ENCODE assay signal across 1 cellular context in the genomic region with DNA sequence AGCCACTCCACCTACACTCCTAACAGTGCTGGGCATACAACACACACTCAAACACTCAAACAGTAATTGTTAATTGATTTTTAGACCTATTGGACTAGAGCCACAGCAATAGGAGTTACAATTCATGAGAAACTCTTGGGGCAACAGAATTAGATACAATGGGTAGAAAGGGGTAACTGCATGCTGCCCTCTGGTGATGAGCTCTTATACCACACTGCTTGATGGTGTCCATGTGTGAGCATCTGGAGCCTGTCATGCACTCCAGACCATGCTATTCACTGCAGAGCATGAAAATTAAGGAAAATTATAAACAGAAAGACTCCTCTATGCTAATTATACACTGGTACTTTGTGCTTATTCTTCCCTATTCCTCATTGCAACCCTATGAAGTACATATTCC.
TF ChIP-seq lines count a peak whose summit lies in the region.

No MANE protein-coding gene starts in this region.

TF ChIP-seq in HCT116, 20 proteins besides CTCF, POLR2A, EP300 and RAD21 (continued from another document):
- TF ChIP-seq, protein P1, sequence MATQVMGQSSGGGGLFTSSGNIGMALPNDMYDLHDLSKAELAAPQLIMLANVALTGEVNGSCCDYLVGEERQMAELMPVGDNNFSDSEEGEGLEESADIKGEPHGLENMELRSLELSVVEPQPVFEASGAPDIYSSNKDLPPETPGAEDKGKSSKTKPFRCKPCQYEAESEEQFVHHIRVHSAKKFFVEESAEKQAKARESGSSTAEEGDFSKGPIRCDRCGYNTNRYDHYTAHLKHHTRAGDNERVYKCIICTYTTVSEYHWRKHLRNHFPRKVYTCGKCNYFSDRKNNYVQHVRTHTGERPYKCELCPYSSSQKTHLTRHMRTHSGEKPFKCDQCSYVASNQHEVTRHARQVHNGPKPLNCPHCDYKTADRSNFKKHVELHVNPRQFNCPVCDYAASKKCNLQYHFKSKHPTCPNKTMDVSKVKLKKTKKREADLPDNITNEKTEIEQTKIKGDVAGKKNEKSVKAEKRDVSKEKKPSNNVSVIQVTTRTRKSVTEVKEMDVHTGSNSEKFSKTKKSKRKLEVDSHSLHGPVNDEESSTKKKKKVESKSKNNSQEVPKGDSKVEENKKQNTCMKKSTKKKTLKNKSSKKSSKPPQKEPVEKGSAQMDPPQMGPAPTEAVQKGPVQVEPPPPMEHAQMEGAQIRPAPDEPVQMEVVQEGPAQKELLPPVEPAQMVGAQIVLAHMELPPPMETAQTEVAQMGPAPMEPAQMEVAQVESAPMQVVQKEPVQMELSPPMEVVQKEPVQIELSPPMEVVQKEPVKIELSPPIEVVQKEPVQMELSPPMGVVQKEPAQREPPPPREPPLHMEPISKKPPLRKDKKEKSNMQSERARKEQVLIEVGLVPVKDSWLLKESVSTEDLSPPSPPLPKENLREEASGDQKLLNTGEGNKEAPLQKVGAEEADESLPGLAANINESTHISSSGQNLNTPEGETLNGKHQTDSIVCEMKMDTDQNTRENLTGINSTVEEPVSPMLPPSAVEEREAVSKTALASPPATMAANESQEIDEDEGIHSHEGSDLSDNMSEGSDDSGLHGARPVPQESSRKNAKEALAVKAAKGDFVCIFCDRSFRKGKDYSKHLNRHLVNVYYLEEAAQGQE (IDR thresholded peaks at IDR 0.05; ENCODE audit: low read depth) = no peak
- TF ChIP-seq, protein P2, sequence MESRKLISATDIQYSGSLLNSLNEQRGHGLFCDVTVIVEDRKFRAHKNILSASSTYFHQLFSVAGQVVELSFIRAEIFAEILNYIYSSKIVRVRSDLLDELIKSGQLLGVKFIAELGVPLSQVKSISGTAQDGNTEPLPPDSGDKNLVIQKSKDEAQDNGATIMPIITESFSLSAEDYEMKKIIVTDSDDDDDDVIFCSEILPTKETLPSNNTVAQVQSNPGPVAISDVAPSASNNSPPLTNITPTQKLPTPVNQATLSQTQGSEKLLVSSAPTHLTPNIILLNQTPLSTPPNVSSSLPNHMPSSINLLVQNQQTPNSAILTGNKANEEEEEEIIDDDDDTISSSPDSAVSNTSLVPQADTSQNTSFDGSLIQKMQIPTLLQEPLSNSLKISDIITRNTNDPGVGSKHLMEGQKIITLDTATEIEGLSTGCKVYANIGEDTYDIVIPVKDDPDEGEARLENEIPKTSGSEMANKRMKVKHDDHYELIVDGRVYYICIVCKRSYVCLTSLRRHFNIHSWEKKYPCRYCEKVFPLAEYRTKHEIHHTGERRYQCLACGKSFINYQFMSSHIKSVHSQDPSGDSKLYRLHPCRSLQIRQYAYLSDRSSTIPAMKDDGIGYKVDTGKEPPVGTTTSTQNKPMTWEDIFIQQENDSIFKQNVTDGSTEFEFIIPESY (IDR thresholded peaks at IDR 0.05; ENCODE audit: extremely low read depth, insufficient replicate concordance, low read length) = no peak
- TF ChIP-seq, protein P3, sequence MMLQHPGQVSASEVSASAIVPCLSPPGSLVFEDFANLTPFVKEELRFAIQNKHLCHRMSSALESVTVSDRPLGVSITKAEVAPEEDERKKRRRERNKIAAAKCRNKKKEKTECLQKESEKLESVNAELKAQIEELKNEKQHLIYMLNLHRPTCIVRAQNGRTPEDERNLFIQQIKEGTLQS (IDR thresholded peaks at IDR 0.05) = no peak
- no peak for TF ChIP-seq EZH2phosphoT487 (IDR thresholded peaks at IDR 0.05; ENCODE audit: borderline replicate concordance)
- TF ChIP-seq TCF7L2 (IDR thresholded peaks at IDR 0.05; ENCODE audit: borderline replicate concordance, extremely low read depth, insufficient read depth, insufficient read length) = no peak
- TF ChIP-seq ELF1 (IDR thresholded peaks at IDR 0.05; ENCODE audit: borderline replicate concordance, low read depth) = no peak
- no peak for TF ChIP-seq EGR1 (IDR thresholded peaks at IDR 0.05; ENCODE audit: low read depth)
